Comparison of ENCODE assay signal across 1 cellular context in the genomic region with DNA sequence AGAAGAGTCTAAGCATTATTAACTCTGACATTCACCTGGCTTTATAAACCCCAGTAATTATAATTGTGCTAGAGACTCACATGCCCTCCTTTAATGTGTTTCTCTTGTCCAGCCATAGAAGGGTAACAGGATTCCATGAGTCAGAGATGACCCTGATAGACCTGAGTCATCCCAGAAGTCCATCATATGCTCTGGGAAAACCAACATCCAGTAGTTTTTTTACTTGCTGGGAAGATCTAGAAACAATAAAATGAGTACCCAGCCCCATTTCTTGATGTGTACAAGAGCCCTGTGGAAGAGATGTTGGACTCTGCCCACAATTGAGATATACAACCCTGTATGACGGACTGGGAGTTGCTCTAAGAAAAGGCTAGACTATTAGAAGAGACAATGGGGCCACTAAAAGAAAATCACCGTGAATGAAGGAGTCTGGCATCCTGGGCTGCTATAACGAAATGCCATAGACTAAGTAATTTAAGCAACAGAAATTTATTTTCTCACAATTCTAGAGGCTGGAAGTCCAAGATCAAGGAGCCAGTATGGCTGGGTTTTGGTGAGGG.
TF ChIP-seq lines count a peak whose summit lies in the region.

No MANE protein-coding gene starts in this region.

TF ChIP-seq in endothelial cell of umbilical vein, 7 proteins besides CTCF, POLR2A, EP300 and RAD21 (continued from another document):
- TF ChIP-seq, protein P1, sequence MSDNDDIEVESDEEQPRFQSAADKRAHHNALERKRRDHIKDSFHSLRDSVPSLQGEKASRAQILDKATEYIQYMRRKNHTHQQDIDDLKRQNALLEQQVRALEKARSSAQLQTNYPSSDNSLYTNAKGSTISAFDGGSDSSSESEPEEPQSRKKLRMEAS (IDR thresholded peaks at IDR 0.05; ENCODE audit: insufficient read depth, insufficient read length), result no peak
- TF ChIP-seq JUN (IDR thresholded peaks at IDR 0.05; ENCODE audit: borderline replicate concordance, insufficient read depth, insufficient read length, low read depth) (peak; percentile 68), FOS (IDR thresholded peaks at IDR 0.05; ENCODE audit: borderline replicate concordance, insufficient read depth, low read length) (peak; percentile 95), MYC (IDR thresholded peaks at IDR 0.05; ENCODE audit: low read depth, low read length) (no peak)
